In genomic region chr14:61726772-61727658, GRCh38 we compare ENCODE assay signal across 20 cellular contexts. TPM values are rescaled to one million over a fixed set of nuclear protein-coding genes. Genes with fewer than 3 reads are reported as not detected.
A peak's percentile ranks its signal among the peaks of the same experiment; 100 is the strongest.
DNase-seq lines count a peak whose midpoint lies in the region; ATAC-seq and TF ChIP-seq lines count a peak whose summit lies in the region.
"Had no signal": no experiment of that assay in that cellular context is flagged by ENCODE, and none has a peak within 500 bp of the region (broad histone marks: within the 10 kb centered on the region; RNA-seq: fewer than 3 reads in every experiment).

No MANE protein-coding gene starts in this region.

- peak overlapping the region; percentile 76 for H3K27ac Mint-ChIP-seq in activated CD4-positive, alpha-beta T cell treated with anti-CD3 and anti-CD28 coated beads, Interleukin-2, amount 10 ng/mL, durations not matched to agents 24 days and 14 days
- H3K27ac Mint-ChIP-seq in HFFc6, result peak overlapping the region; percentile 26
- H3K27ac Mint-ChIP-seq in activated T-helper 2 cell treated with anti-CD3 and anti-CD28 coated beads, Interferon-gamma antibody, Interleukin-2, Interleukin-4, amounts not matched to agents 10 μg/mL and 5 μg/mL and 100 μg/mL, durations not matched to agents 14 hours and 24 hours and 36 hours, result peak overlapping the region; percentile 61
- peak overlapping the region in 7 of 9 donors; percentile 42 to 76 (median 55) for H3K27ac Mint-ChIP-seq in naive thymus-derived CD4-positive, alpha-beta T cell
- H3K27ac Mint-ChIP-seq: type B pancreatic cell had no signal

- peaks cover 0 to 4% of the 10 kb centered on the region in 2 donors for H3K4me1 ChIP-seq in naive thymus-derived CD4-positive, alpha-beta T cell (ENCODE audit: control insufficient read depth in 2 of 2, insufficient read depth in 2 of 2, low read length in 2 of 2)
- H3K4me1 ChIP-seq in foreskin keratinocyte, result no peaks in the 10 kb centered on the region

- CTCF ChIA-PET in naive thymus-derived CD4-positive, alpha-beta T cell (lab: Charles Lee), result no interaction called here

- no peaks in the 10 kb centered on the region for H3K27me3 Mint-ChIP-seq in activated CD4-positive, alpha-beta T cell treated with anti-CD3 and anti-CD28 coated beads, Interleukin-2, amount 10 ng/mL, durations not matched to agents 24 days and 14 days
- no peaks in the 10 kb centered on the region; the same call in none of the 2 replicates for H3K27me3 Mint-ChIP-seq in HFFc6 (ENCODE audit: insufficient read depth)
- no peaks in the 10 kb centered on the region for H3K27me3 Mint-ChIP-seq in activated T-helper 2 cell treated with anti-CD3 and anti-CD28 coated beads, Interferon-gamma antibody, Interleukin-2, Interleukin-4, amounts not matched to agents 10 μg/mL and 5 μg/mL and 100 μg/mL, durations not matched to agents 14 hours and 24 hours and 36 hours (ENCODE audit: low read depth)
- no peaks in the 10 kb centered on the region for H3K27me3 Mint-ChIP-seq in naive thymus-derived CD4-positive, alpha-beta T cell
- H3K27me3 Mint-ChIP-seq: stimulated activated memory B cell treated with anti-CD40 and anti-IgM and Interleukin-4, amounts not matched to agents 10 μg/mL and 1 μg/mL and 100 μg/mL, for 72 hours; type B pancreatic cell had no signal

- no peaks in the 10 kb centered on the region for H3K9me3 ChIP-seq in naive thymus-derived CD4-positive, alpha-beta T cell (ENCODE audit: control insufficient read depth in 2 of 3, low read length in 3 of 3)

- H3K27me3 ChIP-seq in naive thymus-derived CD4-positive, alpha-beta T cell (ENCODE audit: control insufficient read depth in 2 of 2, insufficient read depth in 2 of 2, low read length in 2 of 2), result no peaks in the 10 kb centered on the region
- no peaks in the 10 kb centered on the region for H3K27me3 ChIP-seq in foreskin keratinocyte

- H3K27ac ChIP-seq in naive thymus-derived CD4-positive, alpha-beta T cell (ENCODE audit: low read depth, low read length), result peak overlapping the region; percentile 19
- no peak overlapping the region for H3K27ac ChIP-seq in foreskin keratinocyte

- no peak overlapping the region for H3K4me3 ChIP-seq in naive thymus-derived CD4-positive, alpha-beta T cell (ENCODE audit: low read length)

- H3K4me3 Mint-ChIP-seq in activated CD4-positive, alpha-beta T cell treated with anti-CD3 and anti-CD28 coated beads, Interleukin-2, amount 10 ng/mL, durations not matched to agents 24 days and 14 days, result no peak overlapping the region
- no peak overlapping the region for H3K4me3 Mint-ChIP-seq in HFFc6
- H3K4me3 Mint-ChIP-seq in activated T-helper 2 cell treated with anti-CD3 and anti-CD28 coated beads, Interferon-gamma antibody, Interleukin-2, Interleukin-4, amounts not matched to agents 10 μg/mL and 5 μg/mL and 100 μg/mL, durations not matched to agents 14 hours and 24 hours and 36 hours (ENCODE audit: low read depth), result no peak overlapping the region
- H3K4me3 Mint-ChIP-seq in naive thymus-derived CD4-positive, alpha-beta T cell, result no peak overlapping the region
- H3K4me3 Mint-ChIP-seq: neural crest cell; stimulated activated memory B cell treated with anti-CD40 and anti-IgM and Interleukin-4, amounts not matched to agents 10 μg/mL and 1 μg/mL and 100 μg/mL, for 72 hours; type B pancreatic cell had no signal

- H3K36me3 Mint-ChIP-seq in activated CD4-positive, alpha-beta T cell treated with anti-CD3 and anti-CD28 coated beads, Interleukin-2, amount 10 ng/mL, durations not matched to agents 24 days and 14 days (ENCODE audit: low read depth), result peaks cover 74% of the 10 kb centered on the region
- peaks cover 60% of the 10 kb centered on the region for H3K36me3 Mint-ChIP-seq in HFFc6 (ENCODE audit: low read depth)
- peaks cover 87% of the 10 kb centered on the region for H3K36me3 Mint-ChIP-seq in activated T-helper 2 cell treated with anti-CD3 and anti-CD28 coated beads, Interferon-gamma antibody, Interleukin-2, Interleukin-4, amounts not matched to agents 10 μg/mL and 5 μg/mL and 100 μg/mL, durations not matched to agents 14 hours and 24 hours and 36 hours (ENCODE audit: low read depth)
- H3K36me3 Mint-ChIP-seq in naive thymus-derived CD4-positive, alpha-beta T cell, result peaks cover 6 to 55% (median 35%) of the 10 kb centered on the region in 5 donors

- no peak for ATAC-seq in naive thymus-derived CD4-positive, alpha-beta T cell
- ATAC-seq in foreskin keratinocyte, result no peak
- ATAC-seq: stimulated activated memory B cell treated with anti-CD40 and anti-IgM and Interleukin-4, amounts not matched to agents 10 μg/mL and 1 μg/mL and 100 μg/mL, for 72 hours had no signal

- intact Hi-C loops in activated CD4-positive, alpha-beta T cell treated with anti-CD3 and anti-CD28 coated beads, Interleukin-2, amount 10 ng/mL, durations not matched to agents 24 days and 14 days (cut with micrococcal nuclease), result no loop called here
- intact Hi-C loops in activated T-helper 2 cell treated with anti-CD3 and anti-CD28 coated beads, Interferon-gamma antibody, Interleukin-2, Interleukin-4, amounts not matched to agents 10 μg/mL and 5 μg/mL and 100 μg/mL, durations not matched to agents 14 hours and 24 hours and 36 hours (cut with micrococcal nuclease), result loop anchor here (2.0 kb wide), 1 partner anchor 28 kb away; no protein-coding TSS in a partner anchor
- intact Hi-C loops in naive thymus-derived CD4-positive, alpha-beta T cell (cut with micrococcal nuclease), result no loop called here

- TF ChIP-seq CTCF in HFFc6 (IDR thresholded peaks at IDR 0.05) (no peak), foreskin keratinocyte (conservative IDR thresholded peaks at IDR 0.05) (no peak)

- DNase-seq in activated CD4-positive, alpha-beta T cell treated with anti-CD3 and anti-CD28 coated beads, Interleukin-2, amount 10 ng/mL, durations not matched to agents 24 days and 14 days, result no peak
- DNase-seq in activated CD4-positive, alpha-beta T cell treated with anti-CD3 and anti-CD28 coated beads for 48 hours, result no peak
- no peak for DNase-seq in HFFc6
- no peak for DNase-seq in activated T-helper 2 cell treated with anti-CD3 and anti-CD28 coated beads, Interferon-gamma antibody, Interleukin-2, Interleukin-4, amounts not matched to agents 10 μg/mL and 5 μg/mL and 100 μg/mL, durations not matched to agents 14 hours and 24 hours and 36 hours (ENCODE audit: low spot score)
- no peak for DNase-seq in naive thymus-derived CD4-positive, alpha-beta T cell
- DNase-seq in middle frontal gyrus (ENCODE audit: extremely low spot score, low spot score), result no peak
- no peak for DNase-seq in foreskin keratinocyte
- DNase-seq in inferior parietal cortex (ENCODE audit: extremely low spot score), result no peak
- DNase-seq: amygdala; DMS79; effector memory CD4-positive, alpha-beta T cell; H7; kidney; mammary epithelial cell; NCI-H1417 treated with DMSO at 0.1 percent for 48 hours; NCI-H774; stimulated activated CD4-positive, alpha-beta T cell treated with anti-CD3 and anti-CD28 coated beads, Interleukin-12 subunit alpha, Interleukin-12 subunit beta, amount 100 ng/mL, for 4 hours had no signal

- peaks cover 6 to 52% (median 23%) of the 10 kb centered on the region in 3 experiments for H3K36me3 ChIP-seq in naive thymus-derived CD4-positive, alpha-beta T cell (ENCODE audit: control insufficient read depth in 2 of 3, insufficient read depth in 3 of 3, low read length in 3 of 3)

- peaks cover 4% of the 10 kb centered on the region for H3K9me3 Mint-ChIP-seq in activated CD4-positive, alpha-beta T cell treated with anti-CD3 and anti-CD28 coated beads, Interleukin-2, amount 10 ng/mL, durations not matched to agents 24 days and 14 days
- no peaks in the 10 kb centered on the region for H3K9me3 Mint-ChIP-seq in HFFc6
- H3K9me3 Mint-ChIP-seq in activated T-helper 2 cell treated with anti-CD3 and anti-CD28 coated beads, Interferon-gamma antibody, Interleukin-2, Interleukin-4, amounts not matched to agents 10 μg/mL and 5 μg/mL and 100 μg/mL, durations not matched to agents 14 hours and 24 hours and 36 hours, result no peaks in the 10 kb centered on the region
- H3K9me3 Mint-ChIP-seq in naive thymus-derived CD4-positive, alpha-beta T cell, result no peaks in the 10 kb centered on the region
- H3K9me3 Mint-ChIP-seq: neural crest cell; stimulated activated memory B cell treated with anti-CD40 and anti-IgM and Interleukin-4, amounts not matched to agents 10 μg/mL and 1 μg/mL and 100 μg/mL, for 72 hours; type B pancreatic cell had no signal

- POLR2A ChIA-PET in naive thymus-derived CD4-positive, alpha-beta T cell (lab: Charles Lee), result interaction anchor here (0.5 to 0.6 kb wide), 3 partner anchors 78 to 262 kb away, joined by 3 read pairs; no protein-coding TSS in a partner anchor

- H3K4me1 Mint-ChIP-seq in activated CD4-positive, alpha-beta T cell treated with anti-CD3 and anti-CD28 coated beads, Interleukin-2, amount 10 ng/mL, durations not matched to agents 24 days and 14 days, result peaks cover 67% of the 10 kb centered on the region
- peaks cover 7% of the 10 kb centered on the region for H3K4me1 Mint-ChIP-seq in HFFc6 (ENCODE audit: low read depth)
- peaks cover 62% of the 10 kb centered on the region for H3K4me1 Mint-ChIP-seq in activated T-helper 2 cell treated with anti-CD3 and anti-CD28 coated beads, Interferon-gamma antibody, Interleukin-2, Interleukin-4, amounts not matched to agents 10 μg/mL and 5 μg/mL and 100 μg/mL, durations not matched to agents 14 hours and 24 hours and 36 hours (ENCODE audit: low read depth)
- H3K4me1 Mint-ChIP-seq in naive thymus-derived CD4-positive, alpha-beta T cell, result peaks cover 23 to 77% (median 59%) of the 10 kb centered on the region in 7 donors
- H3K4me1 Mint-ChIP-seq: neural crest cell had no signal

RNA-seq across cellular contexts. Expression of gene HIF1A, which starts 31.7 kb away (rescaled TPM):
- total RNA-seq in activated CD4-positive, alpha-beta T cell treated with anti-CD3 and anti-CD28 coated beads, Interleukin-2, amount 10 ng/mL, durations not matched to agents 24 days and 14 days, result 175 and 181 TPM in 2 replicates
- 100 to 1,000 TPM; 217 to 265 (median 233) TPM for total RNA-seq in HFFc6 (2021; fragmentation: NEBNext Ultra II Directional; extraction: Animal tissue kit (Norgen Biotek cat#: 25700))
- total RNA-seq in activated T-helper 2 cell treated with anti-CD3 and anti-CD28 coated beads, Interferon-gamma antibody, Interleukin-2, Interleukin-4, amounts not matched to agents 10 μg/mL and 5 μg/mL and 100 μg/mL, durations not matched to agents 14 hours and 24 hours and 36 hours, result 131 and 138 TPM in 2 replicates
- 100 to 1,000 TPM in 4 of 5 experiments, 10 to 100 TPM in 1; 88.8 to 358 (median 143) TPM for total RNA-seq in naive thymus-derived CD4-positive, alpha-beta T cell
- polyA plus RNA-seq in naive thymus-derived CD4-positive, alpha-beta T cell, result 10 to 100 TPM; 75.1 to 98.4 TPM
- total RNA-seq in foreskin keratinocyte, result 122 and 130 TPM in 2 replicates
- 20.3 and 27.4 TPM in 2 replicates for polyA plus RNA-seq in foreskin keratinocyte

RNA-seq across cellular contexts. Expression of gene SNAPC1, which starts 35.2 kb away (rescaled TPM):
- total RNA-seq in activated CD4-positive, alpha-beta T cell treated with anti-CD3 and anti-CD28 coated beads, Interleukin-2, amount 10 ng/mL, durations not matched to agents 24 days and 14 days, result 12.1 and 12.3 TPM in 2 replicates
- 10 to 100 TPM; 12.1 to 15.8 (median 14.6) TPM for total RNA-seq in HFFc6 (2021; fragmentation: NEBNext Ultra II Directional; extraction: Animal tissue kit (Norgen Biotek cat#: 25700))
- total RNA-seq in activated T-helper 2 cell treated with anti-CD3 and anti-CD28 coated beads, Interferon-gamma antibody, Interleukin-2, Interleukin-4, amounts not matched to agents 10 μg/mL and 5 μg/mL and 100 μg/mL, durations not matched to agents 14 hours and 24 hours and 36 hours, result 10.2 and 10.5 TPM in 2 replicates
- 1 to 10 TPM; 3.5 to 8.7 (median 5.1) TPM for total RNA-seq in naive thymus-derived CD4-positive, alpha-beta T cell
- 1 to 10 TPM; 6.3 to 6.5 TPM for polyA plus RNA-seq in naive thymus-derived CD4-positive, alpha-beta T cell
- 10.1 and 15.0 TPM in 2 replicates for total RNA-seq in foreskin keratinocyte
- 4.8 and 8.7 TPM in 2 replicates for polyA plus RNA-seq in foreskin keratinocyte

Comparison
In these comparisons a context has a peak if more than half of its experiments do, and no peak if none do; other contexts are left out.
1. H3K27ac Mint-ChIP-seq: peak in every context shown above with its lines; median percentile 76 in activated CD4-positive, alpha-beta T cell treated with anti-CD3 and anti-CD28 coated beads, Interleukin-2, amount 10 ng/mL, durations not matched to agents 24 days and 14 days; 61 in activated T-helper 2 cell treated with anti-CD3 and anti-CD28 coated beads, Interferon-gamma antibody, Interleukin-2, Interleukin-4, amounts not matched to agents 10 μg/mL and 5 μg/mL and 100 μg/mL, durations not matched to agents 14 hours and 24 hours and 36 hours; 55 in naive thymus-derived CD4-positive, alpha-beta T cell; 26 in HFFc6.